15 cellular contexts compared by ENCODE assay signal in the genomic region with DNA sequence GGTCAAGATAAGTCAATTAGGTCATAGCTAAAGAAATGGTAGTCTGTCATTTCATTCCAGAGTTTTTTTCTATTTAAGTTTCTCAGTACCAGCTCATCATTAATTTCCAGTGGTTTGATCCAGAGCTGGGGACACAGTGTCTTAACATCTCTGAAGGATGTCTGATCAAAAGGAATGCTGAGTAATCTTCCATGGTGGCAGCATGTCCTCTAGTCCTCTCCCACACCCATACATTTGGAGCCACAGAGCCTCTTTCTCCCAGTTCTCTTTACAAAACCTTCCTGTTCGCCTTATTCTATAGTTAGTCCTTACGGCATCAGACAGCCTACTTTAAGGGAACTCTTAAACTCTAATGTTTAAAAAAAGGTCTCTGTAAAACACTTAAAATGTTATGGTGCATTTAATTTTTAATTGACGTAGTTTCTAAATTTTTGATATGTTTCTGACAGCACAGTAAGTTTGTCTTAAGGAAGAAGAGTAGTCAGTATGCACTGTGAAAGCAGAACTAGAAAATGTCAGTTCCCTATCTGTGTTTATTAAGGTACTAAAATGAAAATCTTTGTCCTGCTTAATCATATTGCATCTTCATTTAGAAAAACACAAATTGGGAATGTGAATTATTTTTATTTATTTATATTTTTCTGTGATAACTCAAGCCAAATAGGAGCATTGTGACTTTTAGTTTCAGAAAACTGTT.
"Had no signal": no experiment of that assay in that cellular context is flagged by ENCODE, and none has a peak within 500 bp of the region (broad histone marks: within the 10 kb centered on the region; RNA-seq: fewer than 3 reads in every experiment).

No MANE protein-coding gene starts in this region.

- DNase-seq: activated naive CD4-positive, alpha-beta T cell treated with anti-CD3 and anti-CD28 coated beads, Interleukin-2, amount 10 ng/mL, durations not matched to agents 7 days and 5 days; adrenal gland; islet precursor cell; left ventricle myocardium inferior; mesendoderm; pancreas; retina; stimulated activated naive CD8-positive, alpha-beta T cell treated with anti-CD3 and anti-CD28 coated beads, Interleukin-15, Interleukin-2, amounts not matched to agents 100 U/mL and 50 U/mL, for 24 hours; T-helper 2 cell had no signal

- H3K9ac ChIP-seq: neural progenitor cell had no signal

- H3K27me3 ChIP-seq: adrenal gland, neural progenitor cell, pancreas, suprapubic skin had no signal

- H3K36me3 ChIP-seq: adrenal gland, neural progenitor cell, pancreas, suprapubic skin had no signal

- H3K4me3 ChIP-seq: adrenal gland, left ventricle myocardium inferior, neural progenitor cell, pancreas, skin epidermis, suprapubic skin had no signal

- H3K4me2 ChIP-seq: neural progenitor cell had no signal

- H3K27me3 Mint-ChIP-seq: activated naive CD4-positive, alpha-beta T cell treated with anti-CD3 and anti-CD28 coated beads, Interleukin-2, amount 10 ng/mL, durations not matched to agents 7 days and 5 days; type B pancreatic cell had no signal

- H3K27ac Mint-ChIP-seq: activated naive CD4-positive, alpha-beta T cell treated with anti-CD3 and anti-CD28 coated beads, Interleukin-2, amount 10 ng/mL, durations not matched to agents 7 days and 5 days; activated T-helper 2 cell treated with anti-CD3 and anti-CD28 coated beads, Interferon-gamma antibody, Interleukin-2, Interleukin-4, amounts not matched to agents 10 μg/mL and 5 μg/mL and 100 μg/mL, durations not matched to agents 14 hours and 24 hours and 36 hours; neural progenitor cell; type B pancreatic cell had no signal

- H3K4me3 Mint-ChIP-seq: activated naive CD4-positive, alpha-beta T cell treated with anti-CD3 and anti-CD28 coated beads, Interleukin-2, amount 10 ng/mL, durations not matched to agents 7 days and 5 days; neural progenitor cell; type B pancreatic cell had no signal

- H2AFZ ChIP-seq: neural progenitor cell had no signal

- H3K9me3 Mint-ChIP-seq: activated naive CD4-positive, alpha-beta T cell treated with anti-CD3 and anti-CD28 coated beads, Interleukin-2, amount 10 ng/mL, durations not matched to agents 7 days and 5 days; activated T-helper 2 cell treated with anti-CD3 and anti-CD28 coated beads, Interferon-gamma antibody, Interleukin-2, Interleukin-4, amounts not matched to agents 10 μg/mL and 5 μg/mL and 100 μg/mL, durations not matched to agents 14 hours and 24 hours and 36 hours; type B pancreatic cell had no signal

- H3K27ac ChIP-seq: adrenal gland, left ventricle myocardium inferior, neural progenitor cell, pancreas, suprapubic skin had no signal

- H3K4me1 Mint-ChIP-seq: activated naive CD4-positive, alpha-beta T cell treated with anti-CD3 and anti-CD28 coated beads, Interleukin-2, amount 10 ng/mL, durations not matched to agents 7 days and 5 days had no signal

- H3K9me3 ChIP-seq: adrenal gland, left ventricle myocardium inferior, pancreas, suprapubic skin had no signal

- ATAC-seq: activated CD4-positive, CD25-positive, alpha-beta regulatory T cell treated with anti-CD3 and anti-CD28 coated beads, Interleukin-2, amount 50 U/mL, for 24 hours; stimulated activated naive CD8-positive, alpha-beta T cell treated with anti-CD3 and anti-CD28 coated beads, Interleukin-15, Interleukin-2, amounts not matched to agents 100 U/mL and 50 U/mL, for 24 hours had no signal

- H3K4me1 ChIP-seq: left ventricle myocardium inferior, suprapubic skin had no signal

- H3K36me3 Mint-ChIP-seq: activated naive CD4-positive, alpha-beta T cell treated with anti-CD3 and anti-CD28 coated beads, Interleukin-2, amount 10 ng/mL, durations not matched to agents 7 days and 5 days had no signal
